ENCODE assay signal across 8 cellular contexts in the genomic region with DNA sequence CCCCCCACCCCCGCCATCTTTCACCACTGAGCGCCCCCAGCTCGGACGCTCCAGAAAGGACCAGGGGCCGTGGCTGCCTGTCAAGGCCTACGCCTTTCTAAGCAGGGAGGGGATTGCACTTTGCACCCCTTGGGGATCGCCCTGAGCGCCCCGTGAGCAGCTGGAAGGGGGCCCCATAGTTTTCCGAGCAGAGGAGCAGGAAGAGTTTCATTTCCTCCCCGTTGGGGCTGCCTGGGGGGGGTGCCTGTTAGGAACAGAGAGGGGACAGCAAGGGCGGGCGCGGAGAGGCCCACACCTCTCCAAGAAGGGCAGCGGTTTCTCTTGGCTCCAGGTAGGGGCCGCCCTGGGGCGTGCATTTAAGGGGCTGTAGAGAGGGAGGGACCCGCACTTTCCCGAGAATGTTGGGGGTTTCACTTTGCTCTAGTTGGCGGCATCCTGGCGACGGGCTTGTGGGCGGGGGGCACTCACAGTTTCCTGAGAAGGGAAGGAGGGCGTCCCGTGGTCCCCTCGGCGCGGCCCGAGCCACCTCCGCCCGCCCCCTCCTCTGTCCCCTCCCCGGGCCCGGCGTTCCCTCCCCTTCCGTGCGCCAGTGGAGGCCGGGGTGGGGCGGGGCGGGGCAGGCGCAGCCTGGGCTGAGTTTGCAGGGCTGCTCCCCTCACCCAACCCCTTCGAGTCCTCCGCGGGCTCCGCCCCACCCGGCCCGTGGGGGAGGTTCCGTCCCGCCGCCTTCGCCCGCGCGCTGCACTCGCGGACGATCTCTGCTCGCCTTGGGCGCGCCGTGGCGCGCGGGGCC.
DNase-seq lines count a peak whose midpoint lies in the region; ATAC-seq, FAIRE-seq and TF ChIP-seq lines count a peak whose summit lies in the region.

No MANE protein-coding gene starts in this region.

- peaks cover 8% of the 10 kb centered on the region for H3K36me3 Mint-ChIP-seq in astrocyte (ENCODE audit: low read depth, unreplicated experiment)

- peaks cover 11% of the 10 kb centered on the region for H3F3A ChIP-seq in smooth muscle cell (ENCODE audit: low read depth)

- H3K4me3 ChIP-seq in astrocyte (ENCODE audit: insufficient read depth, low read depth, low read length), result peak overlapping the region; percentile 77
- peak overlapping the region; percentile 82 for H3K4me3 ChIP-seq in iPS-11a (ENCODE audit: low read depth, low read length)
- H3K4me3 ChIP-seq in smooth muscle cell, result peak overlapping the region; percentile 85

- peaks cover 4% of the 10 kb centered on the region for H3K9me3 Mint-ChIP-seq in astrocyte (ENCODE audit: unreplicated experiment)

- H4K20me1 ChIP-seq in astrocyte (ENCODE audit: insufficient read depth, low read length), result peaks cover 9% of the 10 kb centered on the region
- peaks cover 10% of the 10 kb centered on the region for H4K20me1 ChIP-seq in smooth muscle cell (ENCODE audit: low read depth)

- H3K27me3 ChIP-seq in astrocyte (ENCODE audit: insufficient read depth, low read length), result no peaks in the 10 kb centered on the region
- no peaks in the 10 kb centered on the region for H3K27me3 ChIP-seq in smooth muscle cell (ENCODE audit: low read depth)

- no peak for TF ChIP-seq CTCF in GM13976 (IDR thresholded peaks at IDR 0.05; ENCODE audit: borderline replicate concordance, control extremely low read depth, extremely low read depth, insufficient read depth, missing control alignments)
- no peak for TF ChIP-seq CTCF in astrocyte (IDR thresholded peaks at IDR 0.05; ENCODE audit: insufficient read depth, low read depth, low read length)
- no peak for TF ChIP-seq CTCF in smooth muscle cell (IDR thresholded peaks at IDR 0.05; ENCODE audit: borderline replicate concordance, insufficient read depth, poor library complexity, severe bottlenecking)

- peaks cover 6% of the 10 kb centered on the region for H3K4me1 ChIP-seq in astrocyte (ENCODE audit: insufficient read depth, low read length)
- H3K4me1 ChIP-seq in smooth muscle cell (ENCODE audit: low read depth), result peaks cover 5% of the 10 kb centered on the region

- H3K9me3 ChIP-seq in astrocyte (ENCODE audit: insufficient read depth, low read depth, low read length) (no peaks in the 10 kb centered on the region), smooth muscle cell (replicated peaks; ENCODE audit: low read depth) (no peaks in the 10 kb centered on the region)

- H3K27ac ChIP-seq in astrocyte (ENCODE audit: low read depth, low read length) (peak overlapping the region; percentile 50), smooth muscle cell (ENCODE audit: low read depth) (peak overlapping the region; percentile 28)

- H3K79me2 ChIP-seq in astrocyte (ENCODE audit: insufficient read depth, low read length) (peaks cover 18% of the 10 kb centered on the region), smooth muscle cell (ENCODE audit: low read depth) (peaks cover 55% of the 10 kb centered on the region)

- H3K4me2 ChIP-seq in astrocyte (ENCODE audit: low read length) (peak overlapping the region; percentile 92), smooth muscle cell (peak overlapping the region; percentile 99)

- H3K36me3 ChIP-seq in astrocyte (ENCODE audit: insufficient read depth, low read length) (no peaks in the 10 kb centered on the region), smooth muscle cell (ENCODE audit: low read depth) (no peaks in the 10 kb centered on the region)

- peak overlapping the region; percentile 91 for H2AFZ ChIP-seq in astrocyte (ENCODE audit: low read depth, low read length)
- H2AFZ ChIP-seq in smooth muscle cell (ENCODE audit: low read depth), result peak overlapping the region; percentile 92

- H3K4me3 Mint-ChIP-seq in astrocyte (ENCODE audit: unreplicated experiment), result peak overlapping the region; percentile 91

- no peaks in the 10 kb centered on the region for H3K27me3 Mint-ChIP-seq in astrocyte (ENCODE audit: low read depth, unreplicated experiment)

- peak overlapping the region; percentile 88 for H3K9ac ChIP-seq in astrocyte (ENCODE audit: low read length)
- peak overlapping the region; percentile 82 for H3K9ac ChIP-seq in smooth muscle cell (ENCODE audit: low read depth)

- FAIRE-seq in astrocyte (lab: Jason Lieb, UNC), result no peak

- 3% methylated on average over 18 of the region's 63 CpGs for WGBS in smooth muscle cell (ENCODE audit: low lambda C conversion rate)

- in situ Hi-C loops in GM13976 (cut with MboI; ENCODE audit: low sequenced_read_pairs, unreplicated experiment), result loop anchor here (10.0 kb wide), 1 partner anchor 964 kb away; no protein-coding TSS in a partner anchor

- ATAC-seq in HG02763 (IDR thresholded peaks at IDR 0.05; ENCODE audit: unreplicated experiment), result peak; percentile 95

- peaks cover 6% of the 10 kb centered on the region for H3K4me1 Mint-ChIP-seq in astrocyte (ENCODE audit: low read depth, unreplicated experiment)

- DNase-seq in GM13976 (ENCODE audit: low spot score) (peak; percentile 96), RPMI7951 (ENCODE audit: low read depth) (peak; percentile 82), astrocyte (ENCODE audit: low read depth) (peak; percentile 67), smooth muscle cell (lab: John Stamatoyannopoulos, UW; ENCODE audit: unreplicated experiment) (no peak), NCI-H510A treated with DMSO at 0.1 percent for 48 hours (lab: John Stamatoyannopoulos, UW) (no peak), NCI-H1105 (lab: John Stamatoyannopoulos, UW) (no peak)

- no peak overlapping the region for H3K27ac Mint-ChIP-seq in astrocyte (ENCODE audit: unreplicated experiment)

Comparison
In these comparisons a context has a peak if more than half of its experiments do, and no peak if none do; other contexts are left out.
1. DNase-seq: peak in GM13976 (single experiment), RPMI7951 (single experiment) and astrocyte (single experiment); none in smooth muscle cell (single experiment), NCI-H510A treated with DMSO at 0.1 percent for 48 hours (single experiment) and NCI-H1105 (single experiment).
2. Peak in every context shown above with its lines, with median percentiles within 50 percentile points of each other: H3K4me3 ChIP-seq.